27 cellular contexts compared by ENCODE assay signal in genomic region chr17:37585066-37585465, GRCh38. TPM values are rescaled to one million over a fixed set of nuclear protein-coding genes. Genes with fewer than 3 reads are reported as not detected.
DNase-seq lines count a peak whose midpoint lies in the region; ATAC-seq, FAIRE-seq and TF ChIP-seq lines count a peak whose summit lies in the region.
"Had no signal": no experiment of that assay in that cellular context is flagged by ENCODE, and none has a peak within 500 bp of the region (broad histone marks: within the 10 kb centered on the region; RNA-seq: fewer than 3 reads in every experiment).

No MANE protein-coding gene starts in this region.

- H3K27ac Mint-ChIP-seq in CD4-positive, alpha-beta T cell, result peak overlapping the region; percentile 0
- peak overlapping the region; percentile 80 for H3K27ac Mint-ChIP-seq in central memory CD8-positive, alpha-beta T cell (ENCODE audit: low read depth)
- H3K27ac Mint-ChIP-seq in stimulated activated effector memory CD8-positive, alpha-beta T cell treated with anti-CD3 and anti-CD28 coated beads, Interleukin-12 subunit alpha, Interleukin-12 subunit beta, amount 100 ng/mL, for 72 hours, result peak overlapping the region; percentile 29

- no peak overlapping the region for H3K4me3 ChIP-seq in SK-N-MC
- no peak overlapping the region for H3K4me3 ChIP-seq in kidney (ENCODE audit: low read length in 2 of 2)
- H3K4me3 ChIP-seq: BLaER1, GM12878 had no signal

- H3K36me3 ChIP-seq in SK-N-MC (ENCODE audit: insufficient read depth, low read length), result peaks cover 48% of the 10 kb centered on the region
- H3K36me3 ChIP-seq in kidney (ENCODE audit: control insufficient read depth in 1 of 2, insufficient read depth in 2 of 2, low read length in 2 of 2), result peaks cover 13 to 34% of the 10 kb centered on the region in 2 donors

- peak overlapping the region; percentile 15 for H3K9ac ChIP-seq in SK-N-MC (ENCODE audit: insufficient read length)
- H3K9ac ChIP-seq in kidney (ENCODE audit: low read length in 2 of 2), result no peak overlapping the region
- H3K9ac ChIP-seq: BLaER1 had no signal

- H3K4me3 Mint-ChIP-seq in CD4-positive, alpha-beta T cell, result no peak overlapping the region
- H3K4me3 Mint-ChIP-seq in central memory CD8-positive, alpha-beta T cell, result no peak overlapping the region
- H3K4me3 Mint-ChIP-seq in stimulated activated effector memory CD8-positive, alpha-beta T cell treated with anti-CD3 and anti-CD28 coated beads, Interleukin-12 subunit alpha, Interleukin-12 subunit beta, amount 100 ng/mL, for 72 hours, result no peak overlapping the region
- H3K4me3 Mint-ChIP-seq: CD14-positive monocyte; CD4-positive, CD25-positive, alpha-beta regulatory T cell; CD8-positive, alpha-beta T cell had no signal

- no peaks in the 10 kb centered on the region for H3K9me3 ChIP-seq in CD4-positive, alpha-beta T cell (ENCODE audit: control insufficient read depth, low read length)
- H3K9me3 ChIP-seq in SK-N-MC (ENCODE audit: low read depth, low read length), result no peaks in the 10 kb centered on the region
- no peaks in the 10 kb centered on the region for H3K9me3 ChIP-seq in kidney (ENCODE audit: control insufficient read depth in 1 of 2, low read length in 2 of 2)
- H3K9me3 ChIP-seq: BE2C, BLaER1, Caco-2 had no signal

- no peaks in the 10 kb centered on the region for H3K9me3 Mint-ChIP-seq in CD4-positive, alpha-beta T cell
- no peaks in the 10 kb centered on the region for H3K9me3 Mint-ChIP-seq in central memory CD8-positive, alpha-beta T cell
- no peaks in the 10 kb centered on the region for H3K9me3 Mint-ChIP-seq in stimulated activated effector memory CD8-positive, alpha-beta T cell treated with anti-CD3 and anti-CD28 coated beads, Interleukin-12 subunit alpha, Interleukin-12 subunit beta, amount 100 ng/mL, for 72 hours
- H3K9me3 Mint-ChIP-seq: CD14-positive monocyte; CD4-positive, CD25-positive, alpha-beta regulatory T cell; CD8-positive, alpha-beta T cell had no signal

- no peak for DNase-seq in CD4-positive, alpha-beta T cell
- no peak for DNase-seq in SK-N-MC (ENCODE audit: low read depth, low spot score)
- no peak for DNase-seq in central memory CD8-positive, alpha-beta T cell (ENCODE audit: low spot score in 2 of 2)
- no peak for DNase-seq in stimulated activated effector memory CD8-positive, alpha-beta T cell treated with anti-CD3 and anti-CD28 coated beads, Interleukin-12 subunit alpha, Interleukin-12 subunit beta, amount 100 ng/mL, for 72 hours (ENCODE audit: low spot score in 2 of 2)
- no peak for DNase-seq in DMS153 treated with DMSO at 0.1 percent for 48 hours (lab: John Stamatoyannopoulos, UW; ENCODE audit: unreplicated experiment)
- DNase-seq in kidney, result no peak
- no peak for DNase-seq in NCI-H510A treated with DMSO at 0.1 percent for 48 hours (lab: John Stamatoyannopoulos, UW)
- DNase-seq: 8988T; ACHN; BE2C; C1 segment of cervical spinal cord; Caco-2; Calu3; CD4-positive, CD25-positive, alpha-beta regulatory T cell; CD8-positive, alpha-beta T cell; DMS53; DMS79; DND-41; EL; GDM1 had no signal

- H3K27me3 ChIP-seq in CD4-positive, alpha-beta T cell (ENCODE audit: control insufficient read depth, insufficient read depth, low read length), result no peaks in the 10 kb centered on the region
- H3K27me3 ChIP-seq: BE2C, BLaER1 had no signal

- POLR2A ChIA-PET in CD4-positive, alpha-beta T cell (lab: Charles Lee), result interaction anchor here (0.9 kb wide), 1 partner anchor 9 kb away, joined by 3 read pairs; no protein-coding TSS in a partner anchor

- no peak overlapping the region for H3K27ac ChIP-seq in CD4-positive, alpha-beta T cell (ENCODE audit: low read depth, low read length)
- H3K27ac ChIP-seq in SK-N-MC (no peak overlapping the region), kidney (ENCODE audit: low read depth in 2 of 2, low read length in 2 of 2) (no peak overlapping the region)
- H3K27ac ChIP-seq: BLaER1 had no signal

- intact Hi-C loops in CD4-positive, alpha-beta T cell (cut with DNase I, micrococcal nuclease), result no loop called here
- intact Hi-C loops in kidney (cut with DNase I), result no loop called here

- CTCF ChIA-PET in CD4-positive, alpha-beta T cell (lab: Charles Lee), result no interaction called here

- no peak for FAIRE-seq in kidney (lab: Jason Lieb, UNC)
- FAIRE-seq: A204.1, D721Med, GM12878, GM12892, GM18507 had no signal

- no peaks in the 10 kb centered on the region for H3K27me3 Mint-ChIP-seq in CD4-positive, alpha-beta T cell
- no peaks in the 10 kb centered on the region for H3K27me3 Mint-ChIP-seq in central memory CD8-positive, alpha-beta T cell
- H3K27me3 Mint-ChIP-seq: CD4-positive, CD25-positive, alpha-beta regulatory T cell had no signal

- no peak for ATAC-seq in CD4-positive, alpha-beta T cell (ENCODE audit: poor library complexity)
- ATAC-seq in central memory CD8-positive, alpha-beta T cell (replicated peaks; ENCODE audit: extremely low read depth, poor library complexity, severe bottlenecking), result no peak
- ATAC-seq in stimulated activated effector memory CD8-positive, alpha-beta T cell treated with anti-CD3 and anti-CD28 coated beads, Interleukin-12 subunit alpha, Interleukin-12 subunit beta, amount 100 ng/mL, for 72 hours, result no peak
- ATAC-seq: CD8-positive, alpha-beta T cell; GM12878 had no signal

- peaks cover 20% of the 10 kb centered on the region for H3K4me1 Mint-ChIP-seq in CD4-positive, alpha-beta T cell (ENCODE audit: low read depth)
- H3K4me1 Mint-ChIP-seq in central memory CD8-positive, alpha-beta T cell, result peaks cover 23% of the 10 kb centered on the region
- peaks cover 21% of the 10 kb centered on the region for H3K4me1 Mint-ChIP-seq in stimulated activated effector memory CD8-positive, alpha-beta T cell treated with anti-CD3 and anti-CD28 coated beads, Interleukin-12 subunit alpha, Interleukin-12 subunit beta, amount 100 ng/mL, for 72 hours
- H3K4me1 Mint-ChIP-seq: CD14-positive monocyte had no signal

- no peaks in the 10 kb centered on the region for H3K4me1 ChIP-seq in kidney (ENCODE audit: control insufficient read depth in 1 of 2, insufficient read depth in 1 of 2, low read depth in 1 of 2, low read length in 2 of 2)
- H3K4me1 ChIP-seq: BE2C, BLaER1, Caco-2 had no signal

- TF ChIP-seq CTCF in CD4-positive, alpha-beta T cell (IDR thresholded peaks at IDR 0.05), result no peak
- TF ChIP-seq CTCF in kidney (IDR thresholded peaks at IDR 0.05; ENCODE audit: borderline replicate concordance, extremely low read depth, insufficient read depth), result no peak

- peaks cover 88% of the 10 kb centered on the region for H3K36me3 Mint-ChIP-seq in CD4-positive, alpha-beta T cell (ENCODE audit: low read depth)
- peaks cover 77% of the 10 kb centered on the region for H3K36me3 Mint-ChIP-seq in central memory CD8-positive, alpha-beta T cell (ENCODE audit: insufficient read depth)
- peaks cover 95% of the 10 kb centered on the region for H3K36me3 Mint-ChIP-seq in stimulated activated effector memory CD8-positive, alpha-beta T cell treated with anti-CD3 and anti-CD28 coated beads, Interleukin-12 subunit alpha, Interleukin-12 subunit beta, amount 100 ng/mL, for 72 hours

RNA-seq across cellular contexts. Expression of gene SYNRG, which starts 24.2 kb away (rescaled TPM):
- total RNA-seq in CD4-positive, alpha-beta T cell, result 10 to 100 TPM; 40.0 to 45.8 TPM
- 47.0 TPM for total RNA-seq in kidney
- polyA plus RNA-seq in kidney (ENCODE audit: insufficient read depth, low read depth, low replicate concordance), result 8.6 TPM

RNA-seq across cellular contexts. Expression of gene DDX52, which starts 58.2 kb away (rescaled TPM):
- total RNA-seq in CD4-positive, alpha-beta T cell, result 10 to 100 TPM; 27.4 to 30.1 TPM
- total RNA-seq in kidney, result 26.9 TPM
- polyA plus RNA-seq in kidney (ENCODE audit: insufficient read depth, low read depth, low replicate concordance), result 14.0 TPM

Comparison
In these comparisons a context has a peak if more than half of its experiments do, and no peak if none do; other contexts are left out.
1. H3K27ac Mint-ChIP-seq: peak in every context shown above with its lines; median percentile 80 in central memory CD8-positive, alpha-beta T cell; 29 in stimulated activated effector memory CD8-positive, alpha-beta T cell treated with anti-CD3 and anti-CD28 coated beads, Interleukin-12 subunit alpha, Interleukin-12 subunit beta, amount 100 ng/mL, for 72 hours; 0 in CD4-positive, alpha-beta T cell.